In genomic region chr9:116230233-116230632, GRCh38 we compare ENCODE assay signal across 26 cellular contexts.
"Had no signal": no experiment of that assay in that cellular context is flagged by ENCODE, and none has a peak within 500 bp of the region (broad histone marks: within the 10 kb centered on the region; RNA-seq: fewer than 3 reads in every experiment).

No MANE protein-coding gene starts in this region.

- ATAC-seq: activated CD8-positive, alpha-beta T cell treated with anti-CD3 and anti-CD28 coated beads for 36 hours; body of pancreas; Panc1 had no signal

- H3K4me1 ChIP-seq: body of pancreas, breast epithelium had no signal

- H3K27me3 ChIP-seq: body of pancreas, breast epithelium, SJSA1 had no signal

- H3K9me3 ChIP-seq: body of pancreas, breast epithelium, SJSA1 had no signal

- H3K9ac ChIP-seq: KMS-11 had no signal

- H3K36me3 ChIP-seq: breast epithelium had no signal

- H3K4me3 ChIP-seq: body of pancreas, breast epithelium, SJSA1 had no signal

- H3K27ac ChIP-seq: body of pancreas, breast epithelium, KMS-11, SJSA1 had no signal

- DNase-seq: activated CD4-positive, alpha-beta T cell treated with anti-CD3 and anti-CD28 coated beads, Interleukin-2, amount 10 ng/mL, durations not matched to agents 24 days and 14 days; activated CD4-positive, alpha-beta T cell treated with anti-CD3 and anti-CD28 coated beads, Interleukin-2, amount 50 U/mL, for 4 hours; activated CD8-positive, alpha-beta T cell treated with anti-CD3 and anti-CD28 coated beads for 36 hours; activated gamma-delta T cell; activated naive CD4-positive, alpha-beta T cell treated with Interleukin-2 at 50 U/mL for 16 hours; activated naive CD8-positive, alpha-beta T cell treated with anti-CD3 and anti-CD28 coated beads, Interleukin-2, amount 10 ng/mL, durations not matched to agents 7 days and 5 days; activated T-cell treated with anti-CD3 and anti-CD28 coated beads, Interleukin-2, amount 50 U/mL, for 24 hours; body of pancreas; NCI-H1092 treated with DMSO at 0.1 percent for 48 hours; NCI-H1417; NCI-H146; NCI-H187; NCI-H2029 treated with DMSO at 0.1 percent for 48 hours; NCI-H2107; NCI-H2171; NCI-H2227 treated with DMSO at 0.1 percent for 48 hours; NCI-H446 treated with DMSO at 0.1 percent for 48 hours; NCI-H524; NCI-H69; NCI-H82; SHP77; T1000 had no signal
